ENCODE assay signal across 28 cellular contexts in the genomic region with DNA sequence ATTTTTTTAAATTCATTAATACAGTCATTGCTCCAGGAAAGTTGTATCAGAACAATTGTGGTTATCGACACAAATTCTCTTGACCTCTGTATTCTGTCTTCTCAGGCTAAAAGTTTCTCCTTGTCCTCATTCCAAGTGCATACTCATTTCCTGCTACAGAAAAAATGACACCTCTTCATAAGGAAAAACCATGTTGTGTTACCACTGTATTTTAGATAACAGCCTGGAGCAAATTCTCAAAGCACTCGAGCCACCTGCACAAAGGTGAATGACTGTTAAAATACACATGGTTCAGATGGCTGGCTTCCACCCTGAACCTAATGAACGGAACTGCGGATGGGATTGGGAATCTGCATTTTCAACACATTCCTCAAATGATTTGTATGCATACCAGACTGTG.
"Had no signal": no experiment of that assay in that cellular context is flagged by ENCODE, and none has a peak within 500 bp of the region (broad histone marks: within the 10 kb centered on the region; RNA-seq: fewer than 3 reads in every experiment).

No MANE protein-coding gene starts in this region.

- H3K4me1 ChIP-seq: gastrocnemius medialis, left lung, psoas muscle, sigmoid colon, spleen, testis, tibial nerve, vagina had no signal

- FAIRE-seq: colon, kidney had no signal

- H3K4me1 Mint-ChIP-seq: naive thymus-derived CD4-positive, alpha-beta T cell; nephron; stimulated activated memory B cell treated with anti-CD40 and anti-IgM and Interleukin-4, amounts not matched to agents 10 μg/mL and 1 μg/mL and 100 μg/mL, for 72 hours had no signal

- H3K27ac ChIP-seq: dorsolateral prefrontal cortex, epithelial cell of prostate, gastrocnemius medialis, left lung, psoas muscle, sigmoid colon, skin epidermis, spleen, testis, tibial nerve, vagina had no signal

- H3K36me3 ChIP-seq: gastrocnemius medialis, left lung, sigmoid colon, spleen, tibial nerve, vagina had no signal

- H3K9me3 Mint-ChIP-seq: nephron; stimulated activated memory B cell treated with anti-CD40 and anti-IgM and Interleukin-4, amounts not matched to agents 10 μg/mL and 1 μg/mL and 100 μg/mL, for 72 hours had no signal

- DNase-seq: dorsolateral prefrontal cortex; effector CD4-positive, alpha-beta T cell; foreskin fibroblast; gastrocnemius medialis; head of caudate nucleus; kidney; left cardiac atrium; left lung; midbrain; naive thymus-derived CD4-positive, alpha-beta T cell; nucleus accumbens; posterior cingulate gyrus; psoas muscle; right cardiac atrium; sigmoid colon; spleen; stimulated activated CD4-positive, alpha-beta T cell treated with anti-CD3 and anti-CD28 coated beads, Interleukin-4, amount 100 ng/mL, for 4 hours; stimulated activated naive CD8-positive, alpha-beta T cell treated with anti-CD3 and anti-CD28 coated beads, Interleukin-15, Interleukin-2, amounts not matched to agents 100 U/mL and 50 U/mL, for 24 hours; substantia nigra; testis had no signal

- H3K4me3 Mint-ChIP-seq: naive thymus-derived CD4-positive, alpha-beta T cell; nephron; stimulated activated memory B cell treated with anti-CD40 and anti-IgM and Interleukin-4, amounts not matched to agents 10 μg/mL and 1 μg/mL and 100 μg/mL, for 72 hours had no signal

- H3K9me3 ChIP-seq: gastrocnemius medialis, left lung, psoas muscle, sigmoid colon, testis, vagina had no signal

- H3K27ac Mint-ChIP-seq: naive thymus-derived CD4-positive, alpha-beta T cell; nephron; stimulated activated memory B cell treated with anti-CD40 and anti-IgM and Interleukin-4, amounts not matched to agents 10 μg/mL and 1 μg/mL and 100 μg/mL, for 72 hours had no signal

- H3K4me3 ChIP-seq: dorsolateral prefrontal cortex, gastrocnemius medialis, left lung, psoas muscle, sigmoid colon, skin epidermis, spleen, testis, tibial nerve, vagina had no signal

- ATAC-seq: esophagus mucosa; gastrocnemius medialis; left cardiac atrium; left lung; naive thymus-derived CD4-positive, alpha-beta T cell; psoas muscle; right cardiac atrium; stimulated activated memory B cell treated with anti-CD40 and anti-IgM and Interleukin-4, amounts not matched to agents 10 μg/mL and 1 μg/mL and 100 μg/mL, for 72 hours; stimulated activated naive CD8-positive, alpha-beta T cell treated with anti-CD3 and anti-CD28 coated beads, Interleukin-15, Interleukin-2, amounts not matched to agents 100 U/mL and 50 U/mL, for 24 hours had no signal

- H3K36me3 Mint-ChIP-seq: naive thymus-derived CD4-positive, alpha-beta T cell; stimulated activated memory B cell treated with anti-CD40 and anti-IgM and Interleukin-4, amounts not matched to agents 10 μg/mL and 1 μg/mL and 100 μg/mL, for 72 hours had no signal

- H3K27me3 ChIP-seq: gastrocnemius medialis, left lung, sigmoid colon, testis, vagina had no signal
